Comparison of ENCODE assay signal across 17 cellular contexts in the genomic region with DNA sequence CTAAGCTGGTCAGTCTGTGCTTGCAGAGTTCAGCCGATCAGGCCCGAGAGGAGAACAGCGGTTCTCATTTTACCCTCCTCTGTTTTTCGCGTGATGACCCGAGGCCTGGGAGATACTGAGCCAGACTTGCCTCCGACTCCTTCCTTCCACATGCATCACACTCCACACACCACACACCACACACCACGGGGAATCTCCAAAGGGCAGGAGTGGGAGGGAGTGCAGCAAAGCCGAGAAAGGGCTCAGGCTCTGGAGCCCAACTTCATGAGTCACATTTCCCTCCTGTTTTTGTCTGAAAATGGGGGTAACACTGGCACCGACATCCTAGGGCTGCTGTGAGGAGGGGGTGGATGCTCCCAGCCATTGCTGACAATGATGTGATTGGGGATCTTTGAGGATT. TPM values are rescaled to one million over a fixed set of nuclear protein-coding genes. Genes with fewer than 3 reads are reported as not detected.
DNase-seq lines count a peak whose midpoint lies in the region; TF ChIP-seq lines count a peak whose summit lies in the region.
"Had no signal": no experiment of that assay in that cellular context is flagged by ENCODE, and none has a peak within 500 bp of the region (broad histone marks: within the 10 kb centered on the region; RNA-seq: fewer than 3 reads in every experiment).

No MANE protein-coding gene starts in this region.

- H3K4me3 Mint-ChIP-seq in activated T-helper 1 cell treated with anti-CD3 and anti-CD28 coated beads, Interleukin-12 subunit alpha, Interleukin-12 subunit beta, Interleukin-2, Interleukin-4 antibody, amounts not matched to agents 30 ng/mL and 10 ng/mL and 1 ng/mL, durations not matched to agents 14 hours and 24 hours and 36 hours, result peak overlapping the region; percentile 42

- H3K36me3 ChIP-seq in HEK293 (ENCODE audit: control insufficient read depth in 2 of 2, insufficient read depth in 1 of 2, low read length in 2 of 2) (no peaks in the 10 kb centered on the region), osteoblast (ENCODE audit: insufficient read depth, low read length) (no peaks in the 10 kb centered on the region)
- H3K36me3 ChIP-seq: brain microvascular endothelial cell, tibial artery had no signal

- no peak overlapping the region for H3K27ac ChIP-seq in HEK293 (ENCODE audit: extremely low read depth, low read depth, low read length)
- H3K27ac ChIP-seq in osteoblast (ENCODE audit: low read depth, low read length), result no peak overlapping the region
- H3K27ac ChIP-seq: brain microvascular endothelial cell, tibial artery had no signal

- peak overlapping the region; percentile 92 for H3K27ac Mint-ChIP-seq in activated T-helper 1 cell treated with anti-CD3 and anti-CD28 coated beads, Interleukin-12 subunit alpha, Interleukin-12 subunit beta, Interleukin-2, Interleukin-4 antibody, amounts not matched to agents 30 ng/mL and 10 ng/mL and 1 ng/mL, durations not matched to agents 14 hours and 24 hours and 36 hours

- POLR2A ChIA-PET in HEK293 (lab: Yijun Ruan, JAX), result no interaction called here

- CTCF ChIA-PET in HEK293 (lab: Yijun Ruan, JAX), result interaction anchor here (0.9 to 1.6 kb wide), 2 partner anchors 39 to 201 kb away, joined by 3 to 4 read pairs; no protein-coding TSS in a partner anchor

- H2AFZ ChIP-seq in osteoblast (ENCODE audit: low read length), result no peak overlapping the region

- TF ChIP-seq CTCF in HEK293 (tag by site-specific recombination; IDR thresholded peaks at IDR 0.05), result no peak
- TF ChIP-seq CTCF in osteoblast (IDR thresholded peaks at IDR 0.05; ENCODE audit: extremely low read depth, low read depth, low read length), result no peak

- H3K79me2 ChIP-seq in osteoblast (ENCODE audit: insufficient read depth, low read length), result no peaks in the 10 kb centered on the region

- H3K4me1 Mint-ChIP-seq in activated T-helper 1 cell treated with anti-CD3 and anti-CD28 coated beads, Interleukin-12 subunit alpha, Interleukin-12 subunit beta, Interleukin-2, Interleukin-4 antibody, amounts not matched to agents 30 ng/mL and 10 ng/mL and 1 ng/mL, durations not matched to agents 14 hours and 24 hours and 36 hours (ENCODE audit: low read depth), result peaks cover 23% of the 10 kb centered on the region

- no peaks in the 10 kb centered on the region for H3K9me3 Mint-ChIP-seq in activated T-helper 1 cell treated with anti-CD3 and anti-CD28 coated beads, Interleukin-12 subunit alpha, Interleukin-12 subunit beta, Interleukin-2, Interleukin-4 antibody, amounts not matched to agents 30 ng/mL and 10 ng/mL and 1 ng/mL, durations not matched to agents 14 hours and 24 hours and 36 hours

- intact Hi-C loops in activated T-helper 1 cell treated with anti-CD3 and anti-CD28 coated beads, Interleukin-12 subunit alpha, Interleukin-12 subunit beta, Interleukin-2, Interleukin-4 antibody, amounts not matched to agents 30 ng/mL and 10 ng/mL and 1 ng/mL, durations not matched to agents 14 hours and 24 hours and 36 hours (cut with micrococcal nuclease), result no loop called here

- H3K9me3 ChIP-seq in HEK293 (ENCODE audit: control insufficient read depth, insufficient read depth, low read depth, low read length) (no peaks in the 10 kb centered on the region), osteoblast (ENCODE audit: low read depth, low read length) (no peaks in the 10 kb centered on the region)
- H3K9me3 ChIP-seq: tibial artery had no signal

- peak; percentile 33 for DNase-seq in activated T-cell treated with anti-CD3 and anti-CD28 coated beads for 48 hours (ENCODE audit: low read depth)
- DNase-seq in activated T-cell treated with anti-CD3 and anti-CD28 coated beads for 4 hours, result no peak
- DNase-seq in activated T-helper 1 cell treated with anti-CD3 and anti-CD28 coated beads, Interleukin-12 subunit alpha, Interleukin-12 subunit beta, Interleukin-2, Interleukin-4 antibody, amounts not matched to agents 30 ng/mL and 10 ng/mL and 1 ng/mL, durations not matched to agents 14 hours and 24 hours and 36 hours (ENCODE audit: low spot score), result no peak
- peak; percentile 78 for DNase-seq in osteoblast (ENCODE audit: insufficient read length, low spot score, missing footprints)
- DNase-seq in pons (ENCODE audit: low spot score), result no peak
- no peak for DNase-seq in kidney tubule cell (ENCODE audit: low spot score)
- DNase-seq in NCI-H69 (lab: John Stamatoyannopoulos, UW), result no peak
- DNase-seq: ACHN; brain microvascular endothelial cell; effector CD4-positive, alpha-beta T cell; NCI-H1436 treated with DMSO at 0.1 percent for 48 hours; NCI-H2227 treated with DMSO at 0.1 percent for 48 hours; tibial artery had no signal

- H3K4me3 ChIP-seq in HEK293 (ENCODE audit: low read depth, low read length) (no peak overlapping the region), osteoblast (ENCODE audit: insufficient read depth, low read length) (no peak overlapping the region)
- H3K4me3 ChIP-seq: tibial artery had no signal

- no peaks in the 10 kb centered on the region for H3K4me1 ChIP-seq in HEK293 (ENCODE audit: control insufficient read depth, insufficient read depth, low read length)
- H3K4me1 ChIP-seq in osteoblast (ENCODE audit: insufficient read depth, low read length), result peaks cover 9% of the 10 kb centered on the region
- H3K4me1 ChIP-seq: tibial artery had no signal

- H4K20me1 ChIP-seq in osteoblast (ENCODE audit: insufficient read depth, low read length), result no peaks in the 10 kb centered on the region

- H3K27me3 Mint-ChIP-seq in activated T-helper 1 cell treated with anti-CD3 and anti-CD28 coated beads, Interleukin-12 subunit alpha, Interleukin-12 subunit beta, Interleukin-2, Interleukin-4 antibody, amounts not matched to agents 30 ng/mL and 10 ng/mL and 1 ng/mL, durations not matched to agents 14 hours and 24 hours and 36 hours (ENCODE audit: insufficient read depth), result no peaks in the 10 kb centered on the region

- no peak overlapping the region for H3K4me2 ChIP-seq in osteoblast (ENCODE audit: insufficient read depth, low read length)

- no peaks in the 10 kb centered on the region for H3K27me3 ChIP-seq in osteoblast (ENCODE audit: insufficient read depth, low read length)
- H3K27me3 ChIP-seq: brain microvascular endothelial cell, tibial artery had no signal

- H3K36me3 Mint-ChIP-seq in activated T-helper 1 cell treated with anti-CD3 and anti-CD28 coated beads, Interleukin-12 subunit alpha, Interleukin-12 subunit beta, Interleukin-2, Interleukin-4 antibody, amounts not matched to agents 30 ng/mL and 10 ng/mL and 1 ng/mL, durations not matched to agents 14 hours and 24 hours and 36 hours (ENCODE audit: low read depth), result no peaks in the 10 kb centered on the region

TF ChIP-seq in HEK293, 187 proteins besides CTCF, POLR2A, EP300 and RAD21:
- TF ChIP-seq ZNF391 (tag by site-specific recombination; IDR thresholded peaks at IDR 0.05; ENCODE audit: borderline replicate concordance, low read depth) (no peak), EGR2 (tag by site-specific recombination; IDR thresholded peaks at IDR 0.05; ENCODE audit: low read depth) (0 out of 2 replicates have a peak, but pooled peaks have one; percentile 12)

RNA-seq across cellular contexts. Expression of a gene that starts 38.9 kb away (rescaled TPM):
- total RNA-seq in activated T-helper 1 cell treated with anti-CD3 and anti-CD28 coated beads, Interleukin-12 subunit alpha, Interleukin-12 subunit beta, Interleukin-2, Interleukin-4 antibody, amounts not matched to agents 30 ng/mL and 10 ng/mL and 1 ng/mL, durations not matched to agents 14 hours and 24 hours and 36 hours, result 0.12 and 0.34 TPM in 2 replicates
- total RNA-seq in osteoblast, result not detected in 2 replicates
- total RNA-seq: LHCN-M2, mucosa of gallbladder had no signal

RNA-seq across cellular contexts. Expression of a gene that starts 39.6 kb away (rescaled TPM):
- total RNA-seq in activated T-helper 1 cell treated with anti-CD3 and anti-CD28 coated beads, Interleukin-12 subunit alpha, Interleukin-12 subunit beta, Interleukin-2, Interleukin-4 antibody, amounts not matched to agents 30 ng/mL and 10 ng/mL and 1 ng/mL, durations not matched to agents 14 hours and 24 hours and 36 hours, result not detected in 2 replicates
- total RNA-seq in osteoblast, result not detected in 2 replicates
- total RNA-seq: LHCN-M2, mucosa of gallbladder, posterior vena cava had no signal

RNA-seq across cellular contexts. Expression of a gene that starts 39.9 kb away (rescaled TPM):
- 854 and 873 TPM in 2 replicates for total RNA-seq in activated T-helper 1 cell treated with anti-CD3 and anti-CD28 coated beads, Interleukin-12 subunit alpha, Interleukin-12 subunit beta, Interleukin-2, Interleukin-4 antibody, amounts not matched to agents 30 ng/mL and 10 ng/mL and 1 ng/mL, durations not matched to agents 14 hours and 24 hours and 36 hours
- 2,632 and 3,431 TPM in 2 replicates for total RNA-seq in osteoblast

RNA-seq across cellular contexts. Expression of a gene that starts 44.6 kb away (rescaled TPM):
- total RNA-seq in activated T-helper 1 cell treated with anti-CD3 and anti-CD28 coated beads, Interleukin-12 subunit alpha, Interleukin-12 subunit beta, Interleukin-2, Interleukin-4 antibody, amounts not matched to agents 30 ng/mL and 10 ng/mL and 1 ng/mL, durations not matched to agents 14 hours and 24 hours and 36 hours, result 83.3 and 85.5 TPM in 2 replicates
- total RNA-seq in osteoblast, result 28.0 and 29.7 TPM in 2 replicates

Comparison
In these comparisons a context has a peak if more than half of its experiments do, and no peak if none do; other contexts are left out.
1. DNase-seq: peak in activated T-cell treated with anti-CD3 and anti-CD28 coated beads for 48 hours (single experiment) and osteoblast (single experiment); none in activated T-cell treated with anti-CD3 and anti-CD28 coated beads for 4 hours (single experiment), activated T-helper 1 cell treated with anti-CD3 and anti-CD28 coated beads, Interleukin-12 subunit alpha, Interleukin-12 subunit beta, Interleukin-2, Interleukin-4 antibody, amounts not matched to agents 30 ng/mL and 10 ng/mL and 1 ng/mL, durations not matched to agents 14 hours and 24 hours and 36 hours (single experiment), pons (single experiment), kidney tubule cell (single experiment) and NCI-H69 (single experiment).